17 cellular contexts compared by ENCODE assay signal in the genomic region with DNA sequence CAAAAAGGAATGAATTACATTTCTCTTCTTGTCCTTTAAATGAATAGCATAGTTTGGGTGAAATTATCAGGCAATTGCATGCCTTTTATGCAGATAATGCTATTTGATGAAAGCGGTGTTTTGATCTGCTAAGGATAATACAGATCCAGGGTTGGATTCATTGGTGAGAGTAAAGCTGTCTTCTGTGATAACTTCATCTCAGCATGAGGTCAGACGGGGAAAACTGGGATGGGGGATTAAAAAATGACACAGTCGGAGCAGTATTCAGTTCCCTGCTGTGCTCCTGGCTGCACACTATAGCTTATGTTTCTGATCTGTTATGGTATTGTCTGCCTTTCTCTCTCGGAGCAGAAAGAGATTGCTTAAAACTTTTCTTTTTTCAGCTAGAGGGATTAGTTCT.
"Had no signal": no experiment of that assay in that cellular context is flagged by ENCODE, and none has a peak within 500 bp of the region (broad histone marks: within the 10 kb centered on the region; RNA-seq: fewer than 3 reads in every experiment).

No MANE protein-coding gene starts in this region.

- H3K9me3 ChIP-seq: right atrium auricular region, transverse colon had no signal

- H3K36me3 ChIP-seq: right atrium auricular region, transverse colon had no signal

- DNase-seq: activated CD4-positive, alpha-beta memory T cell treated with anti-CD3 and anti-CD28 coated beads for 36 hours; activated CD4-positive, alpha-beta T cell treated with anti-CD3 and anti-CD28 coated beads for 36 hours; activated CD8-positive, alpha-beta memory T cell treated with anti-CD3 and anti-CD28 coated beads, Interleukin-2, amount 10 ng/mL, durations not matched to agents 7 days and 5 days; activated effector memory CD4-positive, alpha-beta T cell treated with Interleukin-2 at 50 U/mL for 16 hours; activated naive CD4-positive, alpha-beta T cell treated with anti-CD3 and anti-CD28 coated beads, Interleukin-2, amount 50 U/mL, for 16 hours; activated T-cell treated with anti-CD3 and anti-CD28 coated beads, Interleukin-2, amount 50 U/mL, for 4 hours; cerebellar nuclear complex; naive B cell; stimulated activated CD4-positive, alpha-beta T cell treated with anti-CD3 and anti-CD28 coated beads, Interleukin-4, amount 100 ng/mL, for 4 hours; stimulated activated CD8-positive, alpha-beta memory T cell treated with anti-CD3 and anti-CD28 coated beads, Interleukin-4, amount 100 ng/mL, for 48 hours; stimulated activated naive CD8-positive, alpha-beta T cell treated with anti-CD3 and anti-CD28 coated beads, Interleukin-15, Interleukin-2, amounts not matched to agents 100 U/mL and 50 U/mL, for 24 hours; T-helper 17 cell; transverse colon had no signal

- H3K27ac ChIP-seq: right atrium auricular region, skin epidermis, transverse colon had no signal

- ATAC-seq: activated CD4-positive, alpha-beta T cell treated with anti-CD3 and anti-CD28 coated beads for 36 hours; activated CD8-positive, alpha-beta memory T cell treated with anti-CD3 and anti-CD28 coated beads, Interleukin-2, amount 10 ng/mL, durations not matched to agents 7 days and 5 days; activated T-cell treated with anti-CD3 and anti-CD28 coated beads, Interleukin-2, amount 50 U/mL, for 4 hours; esophagus mucosa; left lobe of liver; stimulated activated naive CD8-positive, alpha-beta T cell treated with anti-CD3 and anti-CD28 coated beads, Interleukin-15, Interleukin-2, amounts not matched to agents 100 U/mL and 50 U/mL, for 24 hours; T-helper 17 cell had no signal

- H3K4me3 ChIP-seq: right atrium auricular region, skin epidermis, transverse colon had no signal
